ENCODE assay signal across 6 cellular contexts in the genomic region with DNA sequence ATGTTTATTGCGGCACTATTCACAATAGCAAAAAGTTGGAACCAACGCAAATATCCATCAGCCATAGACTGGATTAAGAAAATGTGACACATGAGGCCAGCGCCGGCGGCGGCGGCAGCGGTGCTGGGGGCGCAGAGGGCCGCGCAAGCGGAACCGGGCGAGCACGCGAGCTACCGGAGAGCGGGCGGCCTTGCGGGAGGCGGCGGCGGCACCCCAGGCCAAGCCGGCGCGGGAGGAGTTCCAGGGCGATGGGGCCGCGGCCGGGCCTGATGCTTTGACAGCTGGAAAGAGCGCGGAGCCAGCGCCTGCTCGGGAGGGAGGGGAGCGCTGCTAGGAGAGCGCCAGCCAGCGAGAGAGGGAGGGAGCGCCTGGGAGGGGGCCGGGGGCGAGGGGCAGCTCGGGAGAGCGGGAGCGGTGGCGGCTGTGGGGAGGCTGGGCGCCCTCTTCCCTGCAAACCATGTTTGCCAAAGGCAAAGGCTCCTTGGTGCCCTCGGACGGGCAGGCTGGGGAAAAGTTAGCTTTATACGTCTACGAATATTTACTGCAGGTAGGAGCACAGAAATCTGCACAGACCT. TPM values are rescaled to one million over a fixed set of nuclear protein-coding genes. Genes with fewer than 3 reads are reported as not detected.
"Had no signal": no experiment of that assay in that cellular context is flagged by ENCODE, and none has a peak within 500 bp of the region (broad histone marks: within the 10 kb centered on the region; RNA-seq: fewer than 3 reads in every experiment).

No MANE protein-coding gene starts in this region.

RNA-seq across cellular contexts. Expression of gene RAB6C, which starts 13.1 kb away (rescaled TPM):
- total RNA-seq: activated CD4-positive, alpha-beta memory T cell treated with anti-CD3 and anti-CD28 coated beads for 36 hours; activated CD4-positive, alpha-beta T cell treated with anti-CD3 and anti-CD28 coated beads, Interleukin-2, amount 10 ng/mL, durations not matched to agents 7 days and 5 days; activated naive CD4-positive, alpha-beta T cell treated with anti-CD3 and anti-CD28 coated beads, Interleukin-2, amount 50 U/mL, for 72 hours; activated T-cell treated with anti-CD3 and anti-CD28 coated beads, Interleukin-2, amount 50 U/mL, for 4 hours; ascending aorta; T-cell had no signal
